ENCODE assay signal across 1 cellular context in the genomic region with DNA sequence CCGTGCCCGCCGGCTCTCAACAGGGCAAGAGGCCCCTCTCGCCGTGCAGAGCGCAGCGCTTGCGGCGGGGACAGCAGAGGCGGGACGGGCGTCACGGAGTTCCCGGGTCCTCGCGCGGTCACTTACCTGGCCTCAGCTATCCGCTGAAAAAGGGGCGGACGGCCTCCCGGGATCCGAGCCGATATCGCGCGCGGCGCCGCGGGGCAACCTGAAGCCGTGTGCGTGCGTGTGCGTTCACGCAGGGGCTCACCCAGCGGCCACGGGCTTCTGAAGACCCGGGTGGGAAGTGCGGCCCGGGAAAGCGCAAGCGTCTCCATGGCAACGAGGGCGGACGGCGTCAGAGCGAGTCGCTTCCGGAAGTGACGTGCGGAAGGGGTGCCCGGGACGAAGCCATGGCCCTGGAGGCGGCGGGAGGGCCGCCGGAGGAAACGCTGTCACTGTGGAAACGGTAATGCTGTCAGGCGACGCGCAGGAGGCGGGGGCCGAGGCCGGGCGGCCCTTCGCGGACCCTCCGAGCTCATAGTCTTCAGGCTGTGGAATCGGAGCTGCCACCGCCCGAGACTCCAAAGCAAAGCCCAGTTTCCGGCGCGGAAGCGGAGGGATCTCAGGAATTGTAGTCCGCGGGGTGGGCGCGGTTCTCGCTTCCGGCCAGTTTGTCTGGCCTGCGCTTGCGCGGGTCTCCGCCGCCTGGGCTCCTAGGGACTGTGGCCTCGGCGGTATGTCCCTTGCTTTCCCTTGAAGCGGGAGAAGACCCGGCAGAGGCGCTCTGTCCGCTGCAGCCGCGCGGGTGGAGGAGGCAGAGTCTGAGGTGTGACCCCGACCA.
A peak's percentile ranks its signal among the peaks of the same experiment; 100 is the strongest.
TF ChIP-seq lines count a peak whose summit lies in the region.

TSS of gene ENDOV (plus strand) at position 365 of the 823 bp plus-strand sequence. CDS start at position 393, 28 bp downstream.

TF ChIP-seq in HEK293, 187 proteins besides CTCF, POLR2A, EP300 and RAD21 (continued from another document):
- TF ChIP-seq ZNF398 (tag by site-specific recombination; IDR thresholded peaks at IDR 0.05) (no peak), KLF7 (tag by site-specific recombination; IDR thresholded peaks at IDR 0.05; ENCODE audit: borderline replicate concordance) (peak; percentile 100), ZNF571 (tag by site-specific recombination; IDR thresholded peaks at IDR 0.05) (no peak), PATZ1 (tag by site-specific recombination; IDR thresholded peaks at IDR 0.05) (peak; percentile 87)
- TF ChIP-seq, protein P1, sequence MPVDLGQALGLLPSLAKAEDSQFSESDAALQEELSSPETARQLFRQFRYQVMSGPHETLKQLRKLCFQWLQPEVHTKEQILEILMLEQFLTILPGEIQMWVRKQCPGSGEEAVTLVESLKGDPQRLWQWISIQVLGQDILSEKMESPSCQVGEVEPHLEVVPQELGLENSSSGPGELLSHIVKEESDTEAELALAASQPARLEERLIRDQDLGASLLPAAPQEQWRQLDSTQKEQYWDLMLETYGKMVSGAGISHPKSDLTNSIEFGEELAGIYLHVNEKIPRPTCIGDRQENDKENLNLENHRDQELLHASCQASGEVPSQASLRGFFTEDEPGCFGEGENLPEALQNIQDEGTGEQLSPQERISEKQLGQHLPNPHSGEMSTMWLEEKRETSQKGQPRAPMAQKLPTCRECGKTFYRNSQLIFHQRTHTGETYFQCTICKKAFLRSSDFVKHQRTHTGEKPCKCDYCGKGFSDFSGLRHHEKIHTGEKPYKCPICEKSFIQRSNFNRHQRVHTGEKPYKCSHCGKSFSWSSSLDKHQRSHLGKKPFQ (tag by site-specific recombination; IDR thresholded peaks at IDR 0.05), result 0 out of 2 replicates have a peak, but pooled peaks have one; percentile 18
